7 cellular contexts compared by ENCODE assay signal in genomic region chr6:32973934-32974333, GRCh38. TPM values are rescaled to one million over a fixed set of nuclear protein-coding genes. Genes with fewer than 3 reads are reported as not detected.
A peak's percentile ranks its signal among the peaks of the same experiment; 100 is the strongest.
DNase-seq lines count a peak whose midpoint lies in the region; ATAC-seq and TF ChIP-seq lines count a peak whose summit lies in the region.
"Had no signal": no experiment of that assay in that cellular context is flagged by ENCODE, and none has a peak within 500 bp of the region (broad histone marks: within the 10 kb centered on the region; RNA-seq: fewer than 3 reads in every experiment).

No MANE protein-coding gene starts in this region.

- no peaks in the 10 kb centered on the region for H3K9me3 ChIP-seq in RWPE2 (ENCODE audit: severe bottlenecking)

- H3K27me3 ChIP-seq in RWPE2 (ENCODE audit: insufficient read depth, poor library complexity, severe bottlenecking): no peaks in the 10 kb centered on the region

- peaks cover 82% of the 10 kb centered on the region for H3K36me3 ChIP-seq in RWPE2 (ENCODE audit: low read depth)

- H3K27ac ChIP-seq in RWPE2 (ENCODE audit: poor library complexity, severe bottlenecking) (peak overlapping the region; percentile 99), substantia nigra (ENCODE audit: low read depth, low read length, poor library complexity, severe bottlenecking) (peak overlapping the region; percentile 86)

- no peaks in the 10 kb centered on the region for H3K4me1 ChIP-seq in RWPE2 (ENCODE audit: insufficient read depth, poor library complexity, severe bottlenecking)

- TF ChIP-seq CTCF in RWPE2 (IDR thresholded peaks at IDR 0.05; ENCODE audit: poor library complexity, severe bottlenecking) (no peak), omental fat pad (IDR thresholded peaks at IDR 0.05) (no peak)

- peak overlapping the region; percentile 60 for H3K4me3 ChIP-seq in RWPE2 (ENCODE audit: severe bottlenecking)

- DNase-seq in RWPE2 (ENCODE audit: low spot score): no peak
- DNase-seq in fibroblast of peridontal ligament (ENCODE audit: extremely low read depth): peak; percentile 67
- no peak for DNase-seq in substantia nigra (lab: John Stamatoyannopoulos, UW)
- DNase-seq in omental fat pad (ENCODE audit: low spot score): no peak
- no peak for DNase-seq in inferior parietal cortex (ENCODE audit: extremely low spot score)

- peak; percentile 11 for TF ChIP-seq POLR2A in GM18526 (IDR thresholded peaks at IDR 0.05; ENCODE audit: extremely low read depth, insufficient read length)

- ATAC-seq in RWPE2 (ENCODE audit: low read depth) (no peak), omental fat pad (ENCODE audit: low FRiP score) (no peak)

RNA-seq across cellular contexts. Expression of gene BRD2, which starts 5.5 kb away (rescaled TPM):
- total RNA-seq in omental fat pad: 100 to 1,000 TPM; 133 to 257 (median 154) TPM

RNA-seq across cellular contexts. Expression of gene HLA-DMA, which starts 21.0 kb away (rescaled TPM):
- total RNA-seq in omental fat pad: 10 to 100 TPM; 27.6 to 81.7 (median 55.7) TPM

RNA-seq across cellular contexts. Expression of gene HLA-DMB, which starts 33.1 kb away (rescaled TPM):
- 10 to 100 TPM; 18.4 to 79.6 (median 35.0) TPM for total RNA-seq in omental fat pad

RNA-seq across cellular contexts. Expression of gene HLA-DOA, which starts 35.5 kb away (rescaled TPM):
- total RNA-seq in omental fat pad: 10 to 100 TPM in 2 of 4 donors, 1 to 10 TPM in 2; 1.0 to 20.8 (median 6.8) TPM
- total RNA-seq: glomerular endothelial cell had no signal
